Comparison of ENCODE assay signal across 1 cellular context in genomic region chr6:20069130-20069529, GRCh38.
TF ChIP-seq lines count a peak whose summit lies in the region.

No MANE protein-coding gene starts in this region.

TF ChIP-seq in K562, 482 proteins besides CTCF, POLR2A, EP300 and RAD21 (continued from another document and continues in another):
- TF ChIP-seq RREB1 (CRISPR knock-in tag; IDR thresholded peaks at IDR 0.05) (no peak), ZHX1 (conservative IDR thresholded peaks at IDR 0.05; ENCODE audit: low read length) (no peak), REST (CRISPR knock-in tag; IDR thresholded peaks at IDR 0.05; ENCODE audit: low read depth) (no peak), NR1H2 (CRISPR knock-in tag; IDR thresholded peaks at IDR 0.05) (no peak), NR2F6 (CRISPR knock-in tag; IDR thresholded peaks at IDR 0.05) (no peak), NELFE (IDR thresholded peaks at IDR 0.05; ENCODE audit: insufficient read depth, insufficient read length) (no peak), EP400 (IDR thresholded peaks at IDR 0.05) (peak; percentile 52; the same call in 1 of the 2 replicates), ZNF639 (CRISPR knock-in tag; conservative IDR thresholded peaks at IDR 0.05 in 1 of 2, IDR thresholded peaks at IDR 0.05 in 1 of 2) (peak in 1 of 2 experiments; percentile 67; a peak in 1 of 4 replicates), NFXL1 (CRISPR knock-in tag; IDR thresholded peaks at IDR 0.05) (no peak), MNT (conservative IDR thresholded peaks at IDR 0.05) (peak; percentile 34 to 76; a peak in 2 of 4 replicates), JUND (IDR thresholded peaks at IDR 0.05; ENCODE audit: borderline replicate concordance, low read depth, low read length) (peak; percentile 44; the same call in 1 of the 2 replicates), JUND (tag; IDR thresholded peaks at IDR 0.05; ENCODE audit: borderline replicate concordance, low read depth, low read length) (peak; percentile 45; the same call in 1 of the 3 replicates), ILF3 (IDR thresholded peaks at IDR 0.05; ENCODE audit: borderline replicate concordance) (no peak), EWSR1 (IDR thresholded peaks at IDR 0.05; ENCODE audit: borderline replicate concordance, low read depth, partially characterized antibody) (no peak), CREBBP (IDR thresholded peaks at IDR 0.05; ENCODE audit: low read depth, low read length) (no peak), STAG1 (CRISPR knock-in tag; IDR thresholded peaks at IDR 0.05; ENCODE audit: borderline replicate concordance) (no peak), DDX20 (tag; IDR thresholded peaks at IDR 0.05; ENCODE audit: low read depth) (no peak), ZBTB9 (CRISPR knock-in tag; IDR thresholded peaks at IDR 0.05) (no peak), SMAD2 (IDR thresholded peaks at IDR 0.05; ENCODE audit: low read depth, low read length) (no peak), TEAD4 (IDR thresholded peaks at IDR 0.05; ENCODE audit: low read length) (peak; percentile 98), TEAD4 (CRISPR knock-in tag; IDR thresholded peaks at IDR 0.05; ENCODE audit: borderline replicate concordance) (no peak), ZNF263 (CRISPR knock-in tag; IDR thresholded peaks at IDR 0.05; ENCODE audit: borderline replicate concordance) (no peak; the same call in 1 of the 2 replicates), ARNT (IDR thresholded peaks at IDR 0.05) (peak; percentile 51 to 81; a peak in 1 of 4 replicates), ZNF830 (CRISPR knock-in tag; IDR thresholded peaks at IDR 0.05) (no peak), NFIC (IDR thresholded peaks at IDR 0.05) (peak; percentile 93), ZBTB33 (CRISPR knock-in tag; IDR thresholded peaks at IDR 0.05) (0 out of 2 replicates have a peak, but pooled peaks have one; percentile 24), MIER1 (IDR thresholded peaks at IDR 0.05; ENCODE audit: low read depth) (0 out of 2 replicates have a peak, but pooled peaks have one; percentile 56), SFPQ (IDR thresholded peaks at IDR 0.05; ENCODE audit: low read depth, low read length) (no peak), KLF6 (CRISPR knock-in tag; IDR thresholded peaks at IDR 0.05; ENCODE audit: borderline replicate concordance) (no peak), HNRNPLL (IDR thresholded peaks at IDR 0.05; ENCODE audit: low read depth, low read length, poor library complexity, severe bottlenecking) (no peak), HES1 (IDR thresholded peaks at IDR 0.05; ENCODE audit: low read depth) (peak; percentile 97), FOSL1 (tag; conservative IDR thresholded peaks at IDR 0.05) (no peak), CTBP1 (IDR thresholded peaks at IDR 0.05; ENCODE audit: borderline replicate concordance) (peak; percentile 74), MXD1 (CRISPR knock-in tag; IDR thresholded peaks at IDR 0.05; ENCODE audit: borderline replicate concordance, poor library complexity, severe bottlenecking) (no peak)
